ENCODE assay signal across 1 cellular context in the genomic region with DNA sequence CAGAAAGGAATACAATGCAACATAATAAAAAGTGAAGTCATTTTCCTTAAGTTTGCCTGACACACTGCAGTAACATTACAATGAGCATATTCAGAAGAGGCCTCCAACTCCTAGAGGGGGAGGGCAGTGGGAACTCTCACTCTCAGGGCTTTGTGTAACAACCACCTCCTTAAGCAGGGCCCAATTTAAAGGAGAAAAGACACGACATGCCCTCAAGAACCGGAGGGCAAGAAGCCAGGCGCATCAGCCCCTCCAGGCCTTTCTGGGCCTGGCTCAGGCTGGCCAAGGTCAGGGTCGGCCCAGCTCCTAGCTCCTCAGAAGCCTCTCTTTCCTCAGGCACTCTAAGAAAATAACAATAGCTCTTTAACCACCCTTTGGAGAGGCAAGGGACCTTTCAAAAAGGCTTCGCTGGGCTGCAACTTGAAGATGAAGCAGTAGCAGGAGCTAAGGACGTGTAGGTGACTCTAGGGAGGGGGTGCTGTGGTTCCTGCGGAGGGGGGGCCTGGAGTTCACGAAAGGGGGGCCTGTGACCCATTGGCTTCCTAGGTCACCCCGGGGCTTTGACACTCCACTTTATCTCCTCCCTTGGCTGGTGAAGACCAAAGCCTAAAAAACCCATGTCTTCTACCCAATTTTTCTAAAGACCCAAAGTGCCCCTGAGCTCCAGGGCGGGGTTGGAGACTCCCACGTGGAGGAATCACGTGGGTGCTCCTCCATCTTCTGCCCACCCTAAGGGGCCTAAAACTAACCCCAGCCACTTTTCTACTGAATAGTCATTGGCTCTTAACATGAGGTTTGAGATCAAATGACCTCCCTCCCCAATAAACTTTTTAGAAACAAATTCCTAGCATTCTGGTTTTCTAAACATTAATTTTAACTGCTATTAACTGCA.
TF ChIP-seq lines count a peak whose summit lies in the region.

No MANE protein-coding gene starts in this region.

TF ChIP-seq in IMR-90, 13 proteins besides CTCF, POLR2A, EP300 and RAD21 (continued from another document):
- TF ChIP-seq, protein P1, sequence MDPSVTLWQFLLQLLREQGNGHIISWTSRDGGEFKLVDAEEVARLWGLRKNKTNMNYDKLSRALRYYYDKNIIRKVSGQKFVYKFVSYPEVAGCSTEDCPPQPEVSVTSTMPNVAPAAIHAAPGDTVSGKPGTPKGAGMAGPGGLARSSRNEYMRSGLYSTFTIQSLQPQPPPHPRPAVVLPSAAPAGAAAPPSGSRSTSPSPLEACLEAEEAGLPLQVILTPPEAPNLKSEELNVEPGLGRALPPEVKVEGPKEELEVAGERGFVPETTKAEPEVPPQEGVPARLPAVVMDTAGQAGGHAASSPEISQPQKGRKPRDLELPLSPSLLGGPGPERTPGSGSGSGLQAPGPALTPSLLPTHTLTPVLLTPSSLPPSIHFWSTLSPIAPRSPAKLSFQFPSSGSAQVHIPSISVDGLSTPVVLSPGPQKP (IDR thresholded peaks at IDR 0.05; ENCODE audit: borderline replicate concordance, low read depth, low read length), result no peak
- TF ChIP-seq RCOR1 (IDR thresholded peaks at IDR 0.05; ENCODE audit: insufficient replicate concordance, low read length) (no peak), BHLHE40 (IDR thresholded peaks at IDR 0.05; ENCODE audit: low read depth, low read length) (no peak)
